Comparison of ENCODE assay signal across 1 cellular context in genomic region chr6:25962368-25963127, GRCh38.
TF ChIP-seq lines count a peak whose summit lies in the region.

TSS of gene TRIM38 (plus strand) at chr6:25962802. CDS start at chr6:25966523, 3,721 bp downstream.

TF ChIP-seq in HepG2, 621 proteins besides CTCF, POLR2A, EP300 and RAD21 (continued from another document):
- TF ChIP-seq PAXIP1 (CRISPR knock-in tag; conservative IDR thresholded peaks at IDR 0.05): peak; percentile 33; the same call in 1 of the 2 replicates
- TF ChIP-seq ZZZ3 (CRISPR knock-in tag; IDR thresholded peaks at IDR 0.05; ENCODE audit: borderline replicate concordance): 0 out of 2 replicates have a peak, but pooled peaks have one; percentile 26
- 0 out of 2 replicates have a peak, but pooled peaks have one; percentile 10 for TF ChIP-seq ZNF772 (CRISPR knock-in tag; IDR thresholded peaks at IDR 0.05)
- TF ChIP-seq RERE (CRISPR knock-in tag; IDR thresholded peaks at IDR 0.05; ENCODE audit: low read depth): no peak
- TF ChIP-seq ZBTB37 (CRISPR knock-in tag; IDR thresholded peaks at IDR 0.05): no peak
- TF ChIP-seq SAP130 (CRISPR knock-in tag; IDR thresholded peaks at IDR 0.05; ENCODE audit: low read depth): peak; percentile 87
- no peak for TF ChIP-seq NKX3-1 (CRISPR knock-in tag; IDR thresholded peaks at IDR 0.05)
- no peak for TF ChIP-seq CAMTA2 (CRISPR knock-in tag; IDR thresholded peaks at IDR 0.05; ENCODE audit: borderline replicate concordance)
- no peak for TF ChIP-seq ZNF34 (CRISPR knock-in tag; IDR thresholded peaks at IDR 0.05; ENCODE audit: borderline replicate concordance)
- TF ChIP-seq ZSCAN25 (CRISPR knock-in tag; IDR thresholded peaks at IDR 0.05): no peak
- TF ChIP-seq ZNF512 (CRISPR knock-in tag; IDR thresholded peaks at IDR 0.05): no peak
- peak; percentile 15; the same call in 1 of the 2 replicates for TF ChIP-seq ZNF331 (CRISPR knock-in tag; IDR thresholded peaks at IDR 0.05)
- TF ChIP-seq HDAC1 (CRISPR knock-in tag; IDR thresholded peaks at IDR 0.05): peak; percentile 33; the same call in 1 of the 2 replicates
- TF ChIP-seq BORCS8-MEF2B (CRISPR knock-in tag; IDR thresholded peaks at IDR 0.05): no peak
- TF ChIP-seq SKIL (CRISPR knock-in tag; IDR thresholded peaks at IDR 0.05; ENCODE audit: borderline replicate concordance): no peak
- TF ChIP-seq ZNF784 (CRISPR knock-in tag; IDR thresholded peaks at IDR 0.05; ENCODE audit: borderline replicate concordance): no peak; the same call in 1 of the 2 replicates
- no peak for TF ChIP-seq ISX (CRISPR knock-in tag; conservative IDR thresholded peaks at IDR 0.05)
- TF ChIP-seq SIX4 (CRISPR knock-in tag; IDR thresholded peaks at IDR 0.05): no peak
